ENCODE assay signal across 1 cellular context in genomic region chr2:61694312-61695274, GRCh38.
TF ChIP-seq lines count a peak whose summit lies in the region.

No MANE protein-coding gene starts in this region.

TF ChIP-seq in K562, 482 proteins besides CTCF, POLR2A, EP300 and RAD21 (continued from another document and continues in another):
- no peak for TF ChIP-seq SMAD3 (CRISPR knock-in tag; conservative IDR thresholded peaks at IDR 0.05)
- TF ChIP-seq NFIC (IDR thresholded peaks at IDR 0.05) = peak; percentile 38
- TF ChIP-seq MTA1 (IDR thresholded peaks at IDR 0.05; ENCODE audit: borderline replicate concordance) = peak; percentile 54
- peak; percentile 7 to 39; a peak in 1 of 4 replicates for TF ChIP-seq UBTF (IDR thresholded peaks at IDR 0.05; ENCODE audit: borderline replicate concordance in 1 of 2, low read depth in 2 of 2, low read length in 2 of 2)
- peak; percentile 91 for TF ChIP-seq POLR2B (IDR thresholded peaks at IDR 0.05; ENCODE audit: low read depth, partially characterized antibody)
- 0 out of 2 replicates have a peak, but pooled peaks have one; percentile 59 for TF ChIP-seq HBP1 (CRISPR knock-in tag; IDR thresholded peaks at IDR 0.05)
- TF ChIP-seq, protein P1, sequence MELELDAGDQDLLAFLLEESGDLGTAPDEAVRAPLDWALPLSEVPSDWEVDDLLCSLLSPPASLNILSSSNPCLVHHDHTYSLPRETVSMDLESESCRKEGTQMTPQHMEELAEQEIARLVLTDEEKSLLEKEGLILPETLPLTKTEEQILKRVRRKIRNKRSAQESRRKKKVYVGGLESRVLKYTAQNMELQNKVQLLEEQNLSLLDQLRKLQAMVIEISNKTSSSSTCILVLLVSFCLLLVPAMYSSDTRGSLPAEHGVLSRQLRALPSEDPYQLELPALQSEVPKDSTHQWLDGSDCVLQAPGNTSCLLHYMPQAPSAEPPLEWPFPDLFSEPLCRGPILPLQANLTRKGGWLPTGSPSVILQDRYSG (tag; conservative IDR thresholded peaks at IDR 0.05; ENCODE audit: low read depth) = no peak
- TF ChIP-seq TAL1 (IDR thresholded peaks at IDR 0.05) = no peak
- TF ChIP-seq DPF2 (IDR thresholded peaks at IDR 0.05) = 0 out of 2 replicates have a peak, but pooled peaks have one; percentile 22
- 0 out of 2 replicates have a peak, but pooled peaks have one; percentile 17 for TF ChIP-seq ZNF512 (tag; IDR thresholded peaks at IDR 0.05)
- TF ChIP-seq, protein P2, sequence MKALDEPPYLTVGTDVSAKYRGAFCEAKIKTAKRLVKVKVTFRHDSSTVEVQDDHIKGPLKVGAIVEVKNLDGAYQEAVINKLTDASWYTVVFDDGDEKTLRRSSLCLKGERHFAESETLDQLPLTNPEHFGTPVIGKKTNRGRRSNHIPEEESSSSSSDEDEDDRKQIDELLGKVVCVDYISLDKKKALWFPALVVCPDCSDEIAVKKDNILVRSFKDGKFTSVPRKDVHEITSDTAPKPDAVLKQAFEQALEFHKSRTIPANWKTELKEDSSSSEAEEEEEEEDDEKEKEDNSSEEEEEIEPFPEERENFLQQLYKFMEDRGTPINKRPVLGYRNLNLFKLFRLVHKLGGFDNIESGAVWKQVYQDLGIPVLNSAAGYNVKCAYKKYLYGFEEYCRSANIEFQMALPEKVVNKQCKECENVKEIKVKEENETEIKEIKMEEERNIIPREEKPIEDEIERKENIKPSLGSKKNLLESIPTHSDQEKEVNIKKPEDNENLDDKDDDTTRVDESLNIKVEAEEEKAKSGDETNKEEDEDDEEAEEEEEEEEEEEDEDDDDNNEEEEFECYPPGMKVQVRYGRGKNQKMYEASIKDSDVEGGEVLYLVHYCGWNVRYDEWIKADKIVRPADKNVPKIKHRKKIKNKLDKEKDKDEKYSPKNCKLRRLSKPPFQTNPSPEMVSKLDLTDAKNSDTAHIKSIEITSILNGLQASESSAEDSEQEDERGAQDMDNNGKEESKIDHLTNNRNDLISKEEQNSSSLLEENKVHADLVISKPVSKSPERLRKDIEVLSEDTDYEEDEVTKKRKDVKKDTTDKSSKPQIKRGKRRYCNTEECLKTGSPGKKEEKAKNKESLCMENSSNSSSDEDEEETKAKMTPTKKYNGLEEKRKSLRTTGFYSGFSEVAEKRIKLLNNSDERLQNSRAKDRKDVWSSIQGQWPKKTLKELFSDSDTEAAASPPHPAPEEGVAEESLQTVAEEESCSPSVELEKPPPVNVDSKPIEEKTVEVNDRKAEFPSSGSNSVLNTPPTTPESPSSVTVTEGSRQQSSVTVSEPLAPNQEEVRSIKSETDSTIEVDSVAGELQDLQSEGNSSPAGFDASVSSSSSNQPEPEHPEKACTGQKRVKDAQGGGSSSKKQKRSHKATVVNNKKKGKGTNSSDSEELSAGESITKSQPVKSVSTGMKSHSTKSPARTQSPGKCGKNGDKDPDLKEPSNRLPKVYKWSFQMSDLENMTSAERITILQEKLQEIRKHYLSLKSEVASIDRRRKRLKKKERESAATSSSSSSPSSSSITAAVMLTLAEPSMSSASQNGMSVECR (CRISPR knock-in tag; IDR thresholded peaks at IDR 0.05) = peak; percentile 54; the same call in 1 of the 2 replicates
- 0 out of 2 replicates have a peak, but pooled peaks have one; percentile 24 for TF ChIP-seq SMARCA4 (IDR thresholded peaks at IDR 0.05)
- TF ChIP-seq SREBF1 (IDR thresholded peaks at IDR 0.05; ENCODE audit: borderline replicate concordance, low read depth, low read length) = no peak
- TF ChIP-seq, protein P3, sequence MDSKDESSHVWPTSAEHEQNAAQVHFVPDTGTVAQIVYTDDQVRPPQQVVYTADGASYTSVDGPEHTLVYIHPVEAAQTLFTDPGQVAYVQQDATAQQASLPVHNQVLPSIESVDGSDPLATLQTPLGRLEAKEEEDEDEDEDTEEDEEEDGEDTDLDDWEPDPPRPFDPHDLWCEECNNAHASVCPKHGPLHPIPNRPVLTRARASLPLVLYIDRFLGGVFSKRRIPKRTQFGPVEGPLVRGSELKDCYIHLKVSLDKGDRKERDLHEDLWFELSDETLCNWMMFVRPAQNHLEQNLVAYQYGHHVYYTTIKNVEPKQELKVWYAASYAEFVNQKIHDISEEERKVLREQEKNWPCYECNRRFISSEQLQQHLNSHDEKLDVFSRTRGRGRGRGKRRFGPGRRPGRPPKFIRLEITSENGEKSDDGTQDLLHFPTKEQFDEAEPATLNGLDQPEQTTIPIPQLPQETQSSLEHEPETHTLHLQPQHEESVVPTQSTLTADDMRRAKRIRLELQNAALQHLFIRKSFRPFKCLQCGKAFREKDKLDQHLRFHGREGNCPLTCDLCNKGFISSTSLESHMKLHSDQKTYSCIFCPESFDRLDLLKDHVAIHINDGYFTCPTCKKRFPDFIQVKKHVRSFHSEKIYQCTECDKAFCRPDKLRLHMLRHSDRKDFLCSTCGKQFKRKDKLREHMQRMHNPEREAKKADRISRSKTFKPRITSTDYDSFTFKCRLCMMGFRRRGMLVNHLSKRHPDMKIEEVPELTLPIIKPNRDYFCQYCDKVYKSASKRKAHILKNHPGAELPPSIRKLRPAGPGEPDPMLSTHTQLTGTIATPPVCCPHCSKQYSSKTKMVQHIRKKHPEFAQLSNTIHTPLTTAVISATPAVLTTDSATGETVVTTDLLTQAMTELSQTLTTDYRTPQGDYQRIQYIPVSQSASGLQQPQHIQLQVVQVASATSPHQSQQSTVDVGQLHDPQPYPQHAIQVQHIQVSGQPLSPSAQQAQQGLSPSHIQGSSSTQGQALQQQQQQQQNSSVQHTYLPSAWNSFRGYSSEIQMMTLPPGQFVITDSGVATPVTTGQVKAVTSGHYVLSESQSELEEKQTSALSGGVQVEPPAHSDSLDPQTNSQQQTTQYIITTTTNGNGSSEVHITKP (IDR thresholded peaks at IDR 0.05; ENCODE audit: partially characterized antibody) = peak; percentile 49
- peak; percentile 47; the same call in 1 of the 2 replicates for TF ChIP-seq EGR1 (conservative IDR thresholded peaks at IDR 0.05)
- TF ChIP-seq, protein P4, sequence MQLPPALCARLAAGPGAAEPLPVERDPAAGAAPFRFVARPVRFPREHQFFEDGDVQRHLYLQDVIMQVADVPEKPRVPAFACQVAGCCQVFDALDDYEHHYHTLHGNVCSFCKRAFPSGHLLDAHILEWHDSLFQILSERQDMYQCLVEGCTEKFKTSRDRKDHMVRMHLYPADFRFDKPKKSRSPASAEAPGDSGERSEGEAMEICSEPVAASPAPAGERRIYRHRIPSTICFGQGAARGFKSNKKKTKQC (CRISPR knock-in tag; IDR thresholded peaks at IDR 0.05) = peak; percentile 92
- TF ChIP-seq, protein P5, sequence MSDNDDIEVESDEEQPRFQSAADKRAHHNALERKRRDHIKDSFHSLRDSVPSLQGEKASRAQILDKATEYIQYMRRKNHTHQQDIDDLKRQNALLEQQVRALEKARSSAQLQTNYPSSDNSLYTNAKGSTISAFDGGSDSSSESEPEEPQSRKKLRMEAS (CRISPR knock-in tag; IDR thresholded peaks at IDR 0.05) = peak; percentile 79
- TF ChIP-seq ZBTB40 (IDR thresholded peaks at IDR 0.05) = peak; percentile 71
- TF ChIP-seq ZBTB40 (CRISPR knock-in tag; IDR thresholded peaks at IDR 0.05) = no peak
- TF ChIP-seq NKRF (IDR thresholded peaks at IDR 0.05; ENCODE audit: borderline replicate concordance) = 0 out of 2 replicates have a peak, but pooled peaks have one; percentile 33
- TF ChIP-seq SRSF1 (IDR thresholded peaks at IDR 0.05; ENCODE audit: low read depth, low read length) = no peak
